ENCODE assay signal across 9 cellular contexts in the genomic region with DNA sequence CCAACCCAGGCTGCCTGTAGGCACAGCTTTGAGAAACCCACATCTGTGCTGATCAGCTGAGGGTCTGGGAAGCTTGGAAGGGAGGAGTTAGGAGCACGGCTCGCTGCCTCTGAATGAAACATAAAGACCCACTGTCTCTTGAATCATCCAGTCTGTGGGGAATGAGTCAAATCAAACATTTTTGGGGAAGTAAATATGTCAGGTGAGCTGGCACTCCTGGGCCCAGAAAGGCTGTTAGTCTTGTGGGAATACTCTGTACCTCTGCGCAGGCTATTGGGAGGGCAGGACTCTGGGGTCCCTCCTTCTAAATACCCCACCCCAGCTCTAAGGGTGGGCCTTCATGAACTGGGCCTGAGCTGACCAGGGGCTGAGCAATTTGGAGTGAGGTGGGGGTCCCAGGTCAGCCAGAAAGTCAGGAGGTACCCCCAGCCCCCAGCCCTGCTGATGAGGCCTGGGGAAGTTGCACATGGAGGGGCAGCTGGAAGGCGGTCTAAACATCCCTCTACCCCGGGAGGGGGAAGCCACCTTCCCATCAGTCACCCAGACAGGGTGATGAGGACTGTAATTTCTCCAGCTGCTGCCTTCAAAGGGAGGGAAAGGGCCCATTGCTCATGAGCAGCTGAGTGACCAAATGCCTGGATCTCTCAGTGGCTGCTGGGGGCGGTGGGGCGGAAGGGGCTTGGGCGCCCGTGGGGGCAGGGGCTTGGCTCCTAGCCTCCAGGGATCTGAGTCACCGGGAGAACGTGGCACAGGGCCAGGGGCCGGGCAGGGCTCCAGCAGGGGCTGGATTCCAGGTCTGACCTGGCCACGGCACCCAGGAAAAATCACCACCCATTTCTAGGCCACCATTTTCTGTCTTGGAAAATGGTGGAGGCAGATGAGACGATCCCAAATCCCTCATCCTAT. TPM values are rescaled to one million over a fixed set of nuclear protein-coding genes. Genes with fewer than 3 reads are reported as not detected.
DNase-seq lines count a peak whose midpoint lies in the region; ATAC-seq and TF ChIP-seq lines count a peak whose summit lies in the region.
"Had no signal": no experiment of that assay in that cellular context is flagged by ENCODE, and none has a peak within 500 bp of the region (broad histone marks: within the 10 kb centered on the region; RNA-seq: fewer than 3 reads in every experiment).

No MANE protein-coding gene starts in this region.

- no peaks in the 10 kb centered on the region for H3K9me2 ChIP-seq in hepatocyte (replicated peaks; ENCODE audit: insufficient read depth)

- H2AFZ ChIP-seq in hepatocyte: no peak overlapping the region

- peak overlapping the region in 8 of 11 experiments; percentile 33 to 66 (median 61); a peak in 16 of 22 replicates for H3K27ac ChIP-seq in BLaER1 treated with 17β-estradiol and CSF1 and Interleukin-3, amounts not matched to agents 10 nM and 100 nM
- H3K27ac ChIP-seq in RWPE1 (peak overlapping the region; percentile 90), hepatocyte (no peak overlapping the region), coronary artery (no peak overlapping the region), gastroesophageal sphincter (no peak overlapping the region)
- H3K27ac ChIP-seq: SK-N-MC had no signal

- peaks cover 0 to 30% (median 21%) of the 10 kb centered on the region in 11 experiments; a peak in 18 of 22 replicates for H3K27me3 ChIP-seq in BLaER1 treated with 17β-estradiol and CSF1 and Interleukin-3, amounts not matched to agents 10 nM and 100 nM
- H3K27me3 ChIP-seq in hepatocyte: peaks cover 9% of the 10 kb centered on the region
- peaks cover 23% of the 10 kb centered on the region for H3K27me3 ChIP-seq in gastroesophageal sphincter

- TF ChIP-seq POLR2A in gastroesophageal sphincter (IDR thresholded peaks at IDR 0.05): no peak

- H3K4me3 ChIP-seq in BLaER1 treated with 17β-estradiol and CSF1 and Interleukin-3, amounts not matched to agents 10 nM and 100 nM: peak overlapping the region in 1 of 10 experiments; percentile 24; a peak in 1 of 20 replicates
- H3K4me3 ChIP-seq in hepatocyte (no peak overlapping the region), coronary artery (no peak overlapping the region), gastroesophageal sphincter (no peak overlapping the region)
- H3K4me3 ChIP-seq: SK-N-MC had no signal

- no peaks in the 10 kb centered on the region for H3K36me3 ChIP-seq in BLaER1 treated with 17β-estradiol and CSF1 and Interleukin-3, amounts not matched to agents 10 nM and 100 nM
- no peaks in the 10 kb centered on the region for H3K36me3 ChIP-seq in hepatocyte (replicated peaks; ENCODE audit: insufficient read depth, low read depth)
- H3K36me3 ChIP-seq in gastroesophageal sphincter: no peaks in the 10 kb centered on the region

- TF ChIP-seq EP300 in gastroesophageal sphincter (IDR thresholded peaks at IDR 0.05): no peak

- peak; percentile 47 for ATAC-seq in GM21390 (IDR thresholded peaks at IDR 0.05; ENCODE audit: unreplicated experiment)
- ATAC-seq in gastroesophageal sphincter: no peak
- ATAC-seq in GM19452 (IDR thresholded peaks at IDR 0.05; ENCODE audit: unreplicated experiment): no peak

- CTCF ChIA-PET in RWPE1 (lab: Yijun Ruan, JAX): interaction anchor here (0.7 to 1.7 kb wide), 7 partner anchors 11 to 118 kb away, joined by 3 to 4 read pairs (median 3); no protein-coding TSS in a partner anchor

- TF ChIP-seq CTCF in RWPE1 (conservative IDR thresholded peaks at IDR 0.05; ENCODE audit: low read depth) (no peak), hepatocyte (IDR thresholded peaks at IDR 0.05; ENCODE audit: poor library complexity) (no peak), coronary artery (IDR thresholded peaks at IDR 0.05) (no peak), gastroesophageal sphincter (IDR thresholded peaks at IDR 0.05) (no peak)

- WGBS in hepatocyte (ENCODE audit: low lambda C conversion rate, missing lambda C conversion rate): 63% methylated on average over 13 of the region's 14 CpGs
- 30% methylated on average over 2 of the region's 14 CpGs; no CpG with 5 or more reads in 1 of the 2 donors for WGBS in gastroesophageal sphincter (ENCODE audit: low coverage in 1 of 2), 2 donors

- H4K20me1 ChIP-seq in BLaER1 treated with 17β-estradiol and CSF1 and Interleukin-3, amounts not matched to agents 10 nM and 100 nM: peaks cover 0 to 67% (median 8%) of the 10 kb centered on the region in 11 experiments; a peak in 10 of 22 replicates
- H4K20me1 ChIP-seq in hepatocyte (ENCODE audit: insufficient read depth, poor library complexity, severe bottlenecking): no peaks in the 10 kb centered on the region

- no peaks in the 10 kb centered on the region for H3K9me3 ChIP-seq in BLaER1 treated with 17β-estradiol and CSF1 and Interleukin-3, amounts not matched to agents 10 nM and 100 nM (replicated peaks in 1 of 11)
- H3K9me3 ChIP-seq in hepatocyte (ENCODE audit: low read depth) (no peaks in the 10 kb centered on the region), gastroesophageal sphincter (no peaks in the 10 kb centered on the region)

- no peaks in the 10 kb centered on the region for H3K79me2 ChIP-seq in hepatocyte

- peak overlapping the region in 8 of 11 experiments; percentile 10 to 53 (median 48); a peak in 14 of 22 replicates for H3K9ac ChIP-seq in BLaER1 treated with 17β-estradiol and CSF1 and Interleukin-3, amounts not matched to agents 10 nM and 100 nM

- H3K4me2 ChIP-seq in BLaER1 treated with 17β-estradiol and CSF1 and Interleukin-3, amounts not matched to agents 10 nM and 100 nM: peak overlapping the region; percentile 4 to 100 (median 89)
- H3K4me2 ChIP-seq in hepatocyte: no peak overlapping the region

- H3K4me1 ChIP-seq in BLaER1 treated with 17β-estradiol and CSF1 and Interleukin-3, amounts not matched to agents 10 nM and 100 nM: peaks cover 58 to 84% (median 82%) of the 10 kb centered on the region in 10 experiments
- H3K4me1 ChIP-seq in hepatocyte (ENCODE audit: insufficient read depth): peaks cover 23% of the 10 kb centered on the region
- H3K4me1 ChIP-seq in gastroesophageal sphincter: peaks cover 0 to 38% (median 6%) of the 10 kb centered on the region in 3 donors

- POLR2A ChIA-PET in RWPE1 (lab: Yijun Ruan, JAX; ENCODE audit: low non-redundant PET): interaction anchor here (0.8 kb wide), 1 partner anchor 15 kb away, joined by 3 read pairs; no protein-coding TSS in a partner anchor

- DNase-seq in RWPE1 (ENCODE audit: low spot score) (peak; percentile 96), hepatocyte (ENCODE audit: low spot score) (peak; percentile 44), medulla oblongata (ENCODE audit: extremely low spot score) (no peak), coronary artery (ENCODE audit: low spot score) (no peak)

RNA-seq across cellular contexts. Expression of gene FIBCD1, which starts 10.8 kb away (rescaled TPM):
- total RNA-seq in hepatocyte (0.33 TPM in 1 of 2 replicates, not detected in the other), gastroesophageal sphincter (1 to 10 TPM in 2 of 4 donors, not detected in 2; 1.4 to 1.7 TPM)
- polyA plus RNA-seq in hepatocyte: 0.73 TPM in 1 of 2 replicates, not detected in the other

RNA-seq across cellular contexts. Expression of gene QRFP, which starts 31.6 kb away (rescaled TPM):
- total RNA-seq in hepatocyte (not detected in 2 replicates), gastroesophageal sphincter (not detected)
- polyA plus RNA-seq in hepatocyte: 0.21 and 0.74 TPM in 2 replicates

Comparison
In these comparisons a context has a peak if more than half of its experiments do, and no peak if none do; other contexts are left out.
1. H3K27ac ChIP-seq: peak in BLaER1 treated with 17β-estradiol and CSF1 and Interleukin-3, amounts not matched to agents 10 nM and 100 nM (8 of 11) and RWPE1 (single experiment); none in hepatocyte (single experiment), coronary artery (0 of 2) and gastroesophageal sphincter (0 of 4).
2. DNase-seq: peak in RWPE1 (single experiment) and hepatocyte (single experiment); none in medulla oblongata (single experiment) and coronary artery (single experiment).